Comparison of ENCODE assay signal across 9 cellular contexts in genomic region chr19:17829855-17830566, GRCh38. TPM values are rescaled to one million over a fixed set of nuclear protein-coding genes. Genes with fewer than 3 reads are reported as not detected.
DNase-seq lines count a peak whose midpoint lies in the region; ATAC-seq and TF ChIP-seq lines count a peak whose summit lies in the region.
"Had no signal": no experiment of that assay in that cellular context is flagged by ENCODE, and none has a peak within 500 bp of the region (broad histone marks: within the 10 kb centered on the region; RNA-seq: fewer than 3 reads in every experiment).

No MANE protein-coding gene starts in this region.

- H3K9me3 Mint-ChIP-seq in CD4-positive, alpha-beta T cell: no peaks in the 10 kb centered on the region

- in situ Hi-C loops in HAP-1 (cut with MboI; ENCODE audit: low sequenced_read_pairs): no loop called here

- no peak for DNase-seq in CD4-positive, alpha-beta T cell
- DNase-seq in NCI-H1092 treated with DMSO at 0.1 percent for 48 hours (lab: John Stamatoyannopoulos, UW): peak; percentile 39
- DNase-seq in body of pancreas: peak in 3 of 4 donors; percentile 15 to 40 (median 34)
- DNase-seq in mesenchymal stem cell: peak; percentile 55
- DNase-seq in amniotic stem cell (lab: John Stamatoyannopoulos, UW): no peak
- no peak for DNase-seq in HAP-1 (ENCODE audit: low spot score in 2 of 2)

- ATAC-seq in CD4-positive, alpha-beta T cell (ENCODE audit: poor library complexity): no peak
- peak; percentile 10 for ATAC-seq in body of pancreas
- no peak for ATAC-seq in HG03280 (IDR thresholded peaks at IDR 0.05; ENCODE audit: unreplicated experiment)
- no peak for ATAC-seq in GM21786 (IDR thresholded peaks at IDR 0.05; ENCODE audit: unreplicated experiment)

- 10 to 18% methylated on average over 6 to 28 of the region's 29 CpGs for WGBS in body of pancreas, 2 donors
- 7% methylated on average over 29 of the region's 29 CpGs for WGBS in mesenchymal stem cell

- H2AFZ ChIP-seq in mesenchymal stem cell (ENCODE audit: low read depth, low read length): no peak overlapping the region

- no peak for TF ChIP-seq CTCF in CD4-positive, alpha-beta T cell (IDR thresholded peaks at IDR 0.05)
- no peak for TF ChIP-seq CTCF in body of pancreas (IDR thresholded peaks at IDR 0.05)

- no peak overlapping the region for H3K27ac ChIP-seq in CD4-positive, alpha-beta T cell (ENCODE audit: low read depth, low read length)
- no peak overlapping the region for H3K27ac ChIP-seq in body of pancreas
- H3K27ac ChIP-seq in mesenchymal stem cell (ENCODE audit: low read length, poor library complexity, severe bottlenecking): no peak overlapping the region

- no peaks in the 10 kb centered on the region for H3K9me3 ChIP-seq in CD4-positive, alpha-beta T cell (ENCODE audit: control insufficient read depth, low read length)
- no peaks in the 10 kb centered on the region for H3K9me3 ChIP-seq in body of pancreas
- peaks cover 2% of the 10 kb centered on the region for H3K9me3 ChIP-seq in mesenchymal stem cell (ENCODE audit: control insufficient read depth, low read length)
- H3K9me3 ChIP-seq in HAP-1: no peaks in the 10 kb centered on the region

- no peak for TF ChIP-seq POLR2A in body of pancreas (IDR thresholded peaks at IDR 0.05)

- H3K27me3 Mint-ChIP-seq in CD4-positive, alpha-beta T cell: no peaks in the 10 kb centered on the region

- no peak overlapping the region for H3K14ac ChIP-seq in mesenchymal stem cell (ENCODE audit: low read length in 2 of 2)

- POLR2A ChIA-PET in CD4-positive, alpha-beta T cell (lab: Charles Lee): interaction anchor here (1.0 to 1.5 kb wide), 2 partner anchors 16 to 18 kb away, joined by 3 to 4 read pairs; partner anchors contain the start of gene JAK3

- H3K79me1 ChIP-seq in mesenchymal stem cell (replicated peaks; ENCODE audit: low read length, poor library complexity, severe bottlenecking): no peaks in the 10 kb centered on the region

- H2AK5ac ChIP-seq in mesenchymal stem cell (ENCODE audit: low read length, severe bottlenecking): no peak overlapping the region

- no peak overlapping the region for H3K23ac ChIP-seq in mesenchymal stem cell (ENCODE audit: low read length in 2 of 2)

- H2BK120ac ChIP-seq in mesenchymal stem cell (ENCODE audit: low read depth, low read length): no peak overlapping the region

- no peak overlapping the region for H3K4ac ChIP-seq in mesenchymal stem cell (ENCODE audit: low read depth in 1 of 2, low read length in 2 of 2)

- H3K4me1 ChIP-seq in body of pancreas: peaks cover 16% of the 10 kb centered on the region
- peaks cover 8% of the 10 kb centered on the region for H3K4me1 ChIP-seq in mesenchymal stem cell (ENCODE audit: control insufficient read depth, insufficient read depth, low read depth, low read length)
- no peaks in the 10 kb centered on the region for H3K4me1 ChIP-seq in HAP-1

- H3K27ac Mint-ChIP-seq in CD4-positive, alpha-beta T cell: peak overlapping the region; percentile 49

- H3K4me2 ChIP-seq in mesenchymal stem cell (ENCODE audit: low read length, poor library complexity, severe bottlenecking): no peak overlapping the region

- no peak overlapping the region for H4K91ac ChIP-seq in mesenchymal stem cell (ENCODE audit: low read length)

- H3K4me3 Mint-ChIP-seq in CD4-positive, alpha-beta T cell: no peak overlapping the region

- no peak overlapping the region for H2BK12ac ChIP-seq in mesenchymal stem cell (ENCODE audit: low read length in 2 of 2)

- CTCF ChIA-PET in CD4-positive, alpha-beta T cell (lab: Charles Lee): interaction anchor here (0.6 to 1.9 kb wide), 2 partner anchors 26 to 443 kb away, joined by 3 to 4 read pairs; no protein-coding TSS in a partner anchor

- no peaks in the 10 kb centered on the region for H3K36me3 ChIP-seq in body of pancreas (replicated peaks in 1 of 2; ENCODE audit: insufficient read depth in 1 of 2, low read depth in 2 of 2)
- no peaks in the 10 kb centered on the region for H3K36me3 ChIP-seq in mesenchymal stem cell (ENCODE audit: control insufficient read depth in 1 of 2, insufficient read depth in 2 of 2, low read depth in 1 of 2, low read length in 2 of 2)
- no peaks in the 10 kb centered on the region for H3K36me3 ChIP-seq in HAP-1 (replicated peaks)

- no peak overlapping the region for H2BK15ac ChIP-seq in mesenchymal stem cell (ENCODE audit: low read depth, poor library complexity, severe bottlenecking)

- no peak overlapping the region for H2BK5ac ChIP-seq in mesenchymal stem cell (ENCODE audit: low read depth, low read length, poor library complexity, severe bottlenecking)

- no peaks in the 10 kb centered on the region for H3K27me3 ChIP-seq in CD4-positive, alpha-beta T cell (ENCODE audit: control insufficient read depth, insufficient read depth, low read length)
- H3K27me3 ChIP-seq in body of pancreas (peaks cover 0 to 4% of the 10 kb centered on the region in 2 donors), mesenchymal stem cell (ENCODE audit: control insufficient read depth in 1 of 2, insufficient read depth in 1 of 2, low read length in 2 of 2) (peaks cover 12 to 42% of the 10 kb centered on the region in 2 experiments), HAP-1 (ENCODE audit: low read depth) (no peaks in the 10 kb centered on the region)

- H3K9ac ChIP-seq in mesenchymal stem cell (ENCODE audit: low read length): no peak overlapping the region

- peaks cover 86% of the 10 kb centered on the region for H3K36me3 Mint-ChIP-seq in CD4-positive, alpha-beta T cell (ENCODE audit: low read depth)

- intact Hi-C loops in CD4-positive, alpha-beta T cell (cut with DNase I, micrococcal nuclease): no loop called here
- intact Hi-C loops in body of pancreas (cut with DNase I): no loop called here

- H3K4me1 Mint-ChIP-seq in CD4-positive, alpha-beta T cell (ENCODE audit: low read depth): peaks cover 7% of the 10 kb centered on the region

- no peak overlapping the region for H3K4me3 ChIP-seq in body of pancreas
- H3K4me3 ChIP-seq in mesenchymal stem cell (ENCODE audit: insufficient read depth in 1 of 2, low read depth in 1 of 2, low read length in 2 of 2): peak overlapping the region in 1 of 2 experiments; percentile 31
- no peak overlapping the region for H3K4me3 ChIP-seq in HAP-1

- peak overlapping the region; percentile 29 for H4K8ac ChIP-seq in mesenchymal stem cell (ENCODE audit: low read length)

- no peak overlapping the region for H3K18ac ChIP-seq in mesenchymal stem cell (ENCODE audit: low read depth in 1 of 2, low read length in 2 of 2)

RNA-seq across cellular contexts. Expression of gene INSL3, which starts 8.7 kb away (rescaled TPM):
- 1 to 10 TPM; 7.2 to 7.6 TPM for total RNA-seq in CD4-positive, alpha-beta T cell
- total RNA-seq in body of pancreas: not detected
- polyA plus RNA-seq in mesenchymal stem cell (2013, experiment 1 of 2): 0.15 TPM
- polyA plus RNA-seq in mesenchymal stem cell (2013, experiment 2 of 2): 0.33 TPM

RNA-seq across cellular contexts. Expression of gene JAK3, which starts 17.8 kb away (rescaled TPM):
- 100 to 1,000 TPM; 120 to 121 TPM for total RNA-seq in CD4-positive, alpha-beta T cell
- total RNA-seq in body of pancreas: 1 to 10 TPM; 2.0 to 3.1 TPM
- 3.5 TPM for polyA plus RNA-seq in mesenchymal stem cell (2013, experiment 1 of 2)
- 3.3 TPM for polyA plus RNA-seq in mesenchymal stem cell (2013, experiment 2 of 2)

RNA-seq across cellular contexts. Expression of gene RPL18A, which starts 29.7 kb away (rescaled TPM):
- 1,000 to 10,000 TPM; 4,157 to 4,260 TPM for total RNA-seq in CD4-positive, alpha-beta T cell
- total RNA-seq in body of pancreas: 1,000 to 10,000 TPM; 1,158 to 1,588 TPM
- polyA plus RNA-seq in mesenchymal stem cell (2013, experiment 1 of 2): 2,056 TPM
- polyA plus RNA-seq in mesenchymal stem cell (2013, experiment 2 of 2): 2,116 TPM

RNA-seq across cellular contexts. Expression of gene B3GNT3, which starts 35.1 kb away (rescaled TPM):
- total RNA-seq in CD4-positive, alpha-beta T cell: under 1 TPM; 0.39 to 0.52 TPM
- total RNA-seq in body of pancreas: 1 to 10 TPM; 2.0 to 6.0 TPM
- polyA plus RNA-seq in mesenchymal stem cell (2013, experiment 1 of 2): not detected
- not detected for polyA plus RNA-seq in mesenchymal stem cell (2013, experiment 2 of 2)
- total RNA-seq: T-helper 2 cell treated with Interferon-gamma antibody and Interleukin-4, amounts not matched to agents 100 ng/mL and 5 ng/mL, for 36 hours had no signal

RNA-seq across cellular contexts. Expression of gene SLC5A5, which starts 41.7 kb away (rescaled TPM):
- 1 to 10 TPM; 1.6 TPM for total RNA-seq in CD4-positive, alpha-beta T cell
- total RNA-seq in body of pancreas: not detected
- polyA plus RNA-seq in mesenchymal stem cell (2013, experiment 1 of 2): not detected
- not detected for polyA plus RNA-seq in mesenchymal stem cell (2013, experiment 2 of 2)

Comparison
In these comparisons a context has a peak if more than half of its experiments do, and no peak if none do; other contexts are left out.
1. DNase-seq: peak in NCI-H1092 treated with DMSO at 0.1 percent for 48 hours (single experiment), body of pancreas (3 of 4) and mesenchymal stem cell (single experiment); none in CD4-positive, alpha-beta T cell (0 of 10), amniotic stem cell (single experiment) and HAP-1 (0 of 2).
2. RNA of gene INSL3, which starts 8.7 kb away (total RNA-seq): 7.2 to 7.6 TPM in CD4-positive, alpha-beta T cell; not detected in body of pancreas; every median in the first group is over 4 times any median in the second.
3. RNA of gene JAK3, which starts 17.8 kb away (total RNA-seq): 120 to 121 TPM in CD4-positive, alpha-beta T cell; 2.0 to 3.1 TPM in body of pancreas; every median in the first group is over 10 times any median in the second.